Comparison of ENCODE assay signal across 17 cellular contexts in genomic region chr15:49088996-49089395, GRCh38. TPM values are rescaled to one million over a fixed set of nuclear protein-coding genes. Genes with fewer than 3 reads are reported as not detected.
DNase-seq lines count a peak whose midpoint lies in the region; ATAC-seq and TF ChIP-seq lines count a peak whose summit lies in the region.
"Had no signal": no experiment of that assay in that cellular context is flagged by ENCODE, and none has a peak within 500 bp of the region (broad histone marks: within the 10 kb centered on the region; RNA-seq: fewer than 3 reads in every experiment).

No MANE protein-coding gene starts in this region.

- in situ Hi-C loops in IMR-90 (cut with MboI; ENCODE audit: low sequenced_read_pairs) = no loop called here

- no peak overlapping the region for H3K4me2 ChIP-seq in IMR-90 (ENCODE audit: low read depth, low read length)
- H3K4me2 ChIP-seq: A549 had no signal

- H3K9me3 ChIP-seq in IMR-90 (ENCODE audit: control insufficient read depth, insufficient read depth, low read length) = no peaks in the 10 kb centered on the region
- H3K9me3 ChIP-seq: A549 had no signal

- H3K4me3 ChIP-seq in IMR-90 (ENCODE audit: insufficient read depth, low read depth, low read length) = no peak overlapping the region
- H3K4me3 ChIP-seq: A549 had no signal

- no peak overlapping the region for H2AK9ac ChIP-seq in IMR-90 (replicated peaks; ENCODE audit: low read depth, low read length, poor library complexity)

- H3K4ac ChIP-seq in IMR-90 (ENCODE audit: low read depth, low read length) = no peak overlapping the region

- no peak overlapping the region for H4K91ac ChIP-seq in IMR-90 (ENCODE audit: insufficient read depth, low read depth, low read length)

- H3K27me3 ChIP-seq in IMR-90 (ENCODE audit: control insufficient read depth, insufficient read depth, low read length) = no peaks in the 10 kb centered on the region

- H2BK120ac ChIP-seq in IMR-90 (ENCODE audit: low read depth, low read length) = no peak overlapping the region

- H4K20me1 ChIP-seq in IMR-90 (ENCODE audit: insufficient read depth, low read length) = no peaks in the 10 kb centered on the region

- BruUV-seq in IMR-90 (replicated peaks; lab: Mats Ljungman, UMichigan) = no TSS peak

- H3K36me3 ChIP-seq in IMR-90 (ENCODE audit: control insufficient read depth, insufficient read depth, low read length) = no peaks in the 10 kb centered on the region

- CTCF ChIA-PET in IMR-90 (lab: Yijun Ruan, JAX) = no interaction called here

- DNase-seq in IMR-90 = no peak
- DNase-seq in amniotic epithelial cell (ENCODE audit: low read depth) = peak; percentile 63
- peak; percentile 20 to 78 for DNase-seq in hippocampal formation (lab: John Stamatoyannopoulos, UW)
- peak; percentile 60 for DNase-seq in putamen (ENCODE audit: low spot score)
- no peak for DNase-seq in NCI-H345 (lab: John Stamatoyannopoulos, UW)
- DNase-seq: GF-D8; HCEC 1CT; NCI-H1105; NCI-H1694 treated with DMSO at 0.1 percent for 48 hours; NCI-H69; NK-92 treated with Interleukin-12 subunit alpha and Interleukin-12 subunit beta, amount 100 ng/mL, for 24 hours; OCI-M1 had no signal

- TF ChIP-seq CTCF in IMR-90 (conservative IDR thresholded peaks at IDR 0.05; ENCODE audit: low read depth, low read length) = no peak

- no peak overlapping the region for H2BK20ac ChIP-seq in IMR-90 (ENCODE audit: low read depth, low read length)

- no peak for TF ChIP-seq POLR2A in IMR-90 (IDR thresholded peaks at IDR 0.05; ENCODE audit: low read depth, low read length)

- H3K56ac ChIP-seq in IMR-90 (ENCODE audit: extremely low read depth, insufficient read depth, low read length) = no peak overlapping the region

- dilution Hi-C loops in IMR-90 (cut with HindIII; ENCODE audit: low sequenced_read_pairs, unreplicated experiment) = no loop called here

- 0 out of 2 replicates have a peak overlapping the region, but pooled peaks have one; percentile 49 for H4K5ac ChIP-seq in IMR-90 (ENCODE audit: low read depth, low read length)

- intact Hi-C loops in IMR-90 (cut with micrococcal nuclease) = no loop called here

- no peak overlapping the region for H3K23ac ChIP-seq in IMR-90 (ENCODE audit: low read depth, low read length)

- H2BK15ac ChIP-seq in IMR-90 (ENCODE audit: low read depth, low read length) = no peak overlapping the region

- POLR2A ChIA-PET in IMR-90 (lab: Charles Lee; ENCODE audit: unreplicated experiment) = no interaction called here

- peak overlapping the region; percentile 75 for H3K18ac ChIP-seq in IMR-90 (ENCODE audit: low read depth, low read length)

- no peak overlapping the region for H3K9ac ChIP-seq in IMR-90 (ENCODE audit: low read depth, low read length)

- H2AFZ ChIP-seq in IMR-90 (replicated peaks; ENCODE audit: low read length, poor library complexity) = no peak overlapping the region

- H3K4me1 ChIP-seq in IMR-90 (ENCODE audit: control insufficient read depth, insufficient read depth, low read length) = peaks cover 9% of the 10 kb centered on the region
- H3K4me1 ChIP-seq: A549 had no signal

- no peak overlapping the region for H2BK5ac ChIP-seq in IMR-90 (ENCODE audit: low read depth, low read length, poor library complexity, severe bottlenecking)

- H3K79me1 ChIP-seq in IMR-90 (ENCODE audit: low read depth in 1 of 2, low read length in 2 of 2) = no peaks in the 10 kb centered on the region; a peak in 1 of 4 replicates

- no peak overlapping the region for H3K27ac ChIP-seq in IMR-90 (ENCODE audit: insufficient read depth, low read length)
- H3K27ac ChIP-seq: A549, RWPE1 had no signal

- peaks cover under 1% of the 10 kb centered on the region for H3K9me1 ChIP-seq in IMR-90 (ENCODE audit: insufficient read depth, low read length)

- no peak overlapping the region for H4K8ac ChIP-seq in IMR-90 (ENCODE audit: low read depth in 2 of 2, low read length in 2 of 2)

- TF ChIP-seq RAD21 in IMR-90 (IDR thresholded peaks at IDR 0.05; ENCODE audit: low read length) = no peak

- WGBS in IMR-90 (ENCODE audit: extremely low coverage in 2 of 2, insufficient read length in 1 of 2), 2 experiments = 80% methylated on average over 1 of the region's 4 CpGs; no CpG with 5 or more reads in 1 of the 2 experiments

- no peak for ATAC-seq in IMR-90 (ENCODE audit: low read depth)
- ATAC-seq in HG03432 (IDR thresholded peaks at IDR 0.05; ENCODE audit: unreplicated experiment) = no peak
- ATAC-seq in HG03469 (IDR thresholded peaks at IDR 0.05; ENCODE audit: unreplicated experiment) = no peak
- ATAC-seq in HG02623 (IDR thresholded peaks at IDR 0.05; ENCODE audit: unreplicated experiment) = no peak
- ATAC-seq: A549 had no signal

- H2AK5ac ChIP-seq in IMR-90 (ENCODE audit: low read depth, low read length) = no peak overlapping the region

- H3K14ac ChIP-seq in IMR-90 (replicated peaks; ENCODE audit: low read depth, low read length) = no peak overlapping the region

TF ChIP-seq in IMR-90, 13 proteins besides CTCF, POLR2A, EP300 and RAD21:
- TF ChIP-seq MAZ (IDR thresholded peaks at IDR 0.05; ENCODE audit: borderline replicate concordance, low read depth, low read length) (no peak), MXI1 (IDR thresholded peaks at IDR 0.05; ENCODE audit: borderline replicate concordance, low read depth, low read length) (no peak), MAFK (IDR thresholded peaks at IDR 0.05; ENCODE audit: low read depth, low read length) (no peak), ELK1 (IDR thresholded peaks at IDR 0.05; ENCODE audit: borderline replicate concordance, low read depth, low read length) (no peak), SMC3 (IDR thresholded peaks at IDR 0.05; ENCODE audit: low read depth, low read length) (no peak)

RNA-seq across cellular contexts. Expression of gene SECISBP2L, which starts 42.8 kb away (rescaled TPM):
- 34.1 and 45.0 TPM in 2 replicates for total RNA-seq in IMR-90 (2012; rRNA removed)
- 10.4 and 13.1 TPM in 2 replicates for polyA plus RNA-seq in IMR-90 (2012; rRNA removed)
- polyA plus RNA-seq in IMR-90 (2012; cell fraction: cytosol; rRNA removed) = 2.9 and 4.7 TPM in 2 replicates
- polyA plus RNA-seq in IMR-90 (2012; cell fraction: nucleus; rRNA removed; ENCODE audit: low replicate concordance) = 14.0 and 29.6 TPM in 2 replicates

Comparison
In these comparisons a context has a peak if more than half of its experiments do, and no peak if none do; other contexts are left out.
1. DNase-seq: peak in amniotic epithelial cell (single experiment), hippocampal formation (2 of 2) and putamen (single experiment); none in IMR-90 (single experiment) and NCI-H345 (single experiment).